Comparison of ENCODE assay signal across 9 cellular contexts in the genomic region with DNA sequence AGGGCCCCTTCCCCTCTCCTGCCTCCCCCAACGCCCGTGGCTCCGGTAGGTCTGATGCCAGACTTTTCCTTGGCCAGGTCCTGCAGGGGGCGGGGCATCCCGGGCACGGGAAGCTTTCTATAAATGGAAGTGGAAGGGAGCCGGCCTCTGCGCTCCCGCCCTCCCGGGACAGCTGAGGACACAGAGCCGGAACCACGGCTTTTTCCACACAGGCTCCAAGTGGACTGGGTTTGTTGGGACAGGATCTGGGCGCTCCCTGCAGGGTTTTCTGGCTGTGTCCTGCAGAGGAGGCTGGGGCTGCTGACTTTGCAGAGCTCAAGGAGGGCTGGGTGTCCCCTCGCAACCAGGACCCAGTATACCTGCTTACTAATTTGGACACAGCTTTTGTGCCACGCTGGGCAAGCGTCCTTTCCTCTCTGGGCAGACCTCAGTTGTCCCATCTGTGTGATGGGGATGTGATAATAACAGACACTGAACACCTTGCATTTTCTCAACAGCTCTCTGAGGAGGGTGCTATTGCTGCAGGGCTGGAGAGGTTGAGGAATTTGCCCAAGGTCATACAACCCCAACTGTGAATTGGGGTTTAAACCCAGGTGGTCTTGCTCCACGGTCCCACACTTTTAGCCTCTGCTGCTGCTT. TPM values are rescaled to one million over a fixed set of nuclear protein-coding genes. Genes with fewer than 3 reads are reported as not detected.
DNase-seq lines count a peak whose midpoint lies in the region; ATAC-seq and TF ChIP-seq lines count a peak whose summit lies in the region.
"Had no signal": no experiment of that assay in that cellular context is flagged by ENCODE, and none has a peak within 500 bp of the region (broad histone marks: within the 10 kb centered on the region; RNA-seq: fewer than 3 reads in every experiment).

No MANE protein-coding gene starts in this region.

- H3K4me1 ChIP-seq in PC-3 (ENCODE audit: insufficient read depth, low read length): peaks cover 44% of the 10 kb centered on the region

- no peaks in the 10 kb centered on the region for H3K9me3 Mint-ChIP-seq in nephron progenitor cell
- H3K9me3 Mint-ChIP-seq: dendritic cell treated with granulocyte-macrophage colony-stimulating factor and Interleukin-4, amounts not matched to agents 40 ng/mL and 50 ng/mL, for 4 days had no signal

- H3K4me3 Mint-ChIP-seq in nephron progenitor cell: peak overlapping the region; percentile 53
- H3K4me3 Mint-ChIP-seq: dendritic cell treated with granulocyte-macrophage colony-stimulating factor and Interleukin-4, amounts not matched to agents 40 ng/mL and 50 ng/mL, for 4 days had no signal

- no peaks in the 10 kb centered on the region for H3K9me3 ChIP-seq in PC-3 (ENCODE audit: low read length)

- POLR2A ChIA-PET in PC-3 (lab: Charles Lee; ENCODE audit: unreplicated experiment): interaction anchor here (0.6 kb wide), 1 partner anchor 426 kb away, joined by 3 read pairs; no protein-coding TSS in a partner anchor

- H3K4me1 Mint-ChIP-seq in nephron progenitor cell: peaks cover 42% of the 10 kb centered on the region

- H2AFZ ChIP-seq in PC-3 (ENCODE audit: low read length): no peak overlapping the region

- TF ChIP-seq CTCF in PC-3 (conservative IDR thresholded peaks at IDR 0.05; ENCODE audit: low read depth, low read length): no peak
- TF ChIP-seq CTCF in fibroblast of mammary gland (conservative IDR thresholded peaks at IDR 0.05; ENCODE audit: control insufficient read depth, insufficient read depth, low read depth, low read length): no peak
- TF ChIP-seq CTCF in nephron progenitor cell (IDR thresholded peaks at IDR 0.05): no peak

- H3F3A ChIP-seq in PC-3 (ENCODE audit: low read length, unreplicated experiment): peaks cover 7% of the 10 kb centered on the region

- H3K9me2 ChIP-seq in PC-3 (replicated peaks; ENCODE audit: low read length): no peaks in the 10 kb centered on the region

- H3K27ac Mint-ChIP-seq in nephron progenitor cell: peak overlapping the region; percentile 78
- H3K27ac Mint-ChIP-seq: dendritic cell treated with granulocyte-macrophage colony-stimulating factor and Interleukin-4, amounts not matched to agents 40 ng/mL and 50 ng/mL, for 4 days had no signal

- H3K36me3 Mint-ChIP-seq in nephron progenitor cell (ENCODE audit: low read depth): no peaks in the 10 kb centered on the region

- H3K4me3 ChIP-seq in PC-3 (ENCODE audit: low read length) (peak overlapping the region; percentile 81), fibroblast of mammary gland (ENCODE audit: control insufficient read depth, low read depth, low read length) (no peak overlapping the region)

- peaks cover 25% of the 10 kb centered on the region; the same call in 1 of the 2 replicates for H4K20me1 ChIP-seq in PC-3 (ENCODE audit: low read length)

- intact Hi-C loops in PC-3 (cut with micrococcal nuclease): loop anchor here (2.0 kb wide), 1 partner anchor 17 kb away; no protein-coding TSS in a partner anchor

- peaks cover 44% of the 10 kb centered on the region for H3K36me3 ChIP-seq in PC-3 (ENCODE audit: low read depth, low read length)

- peak overlapping the region; percentile 66 for H3K27ac ChIP-seq in PC-3 (ENCODE audit: low read length)

- H3K4me2 ChIP-seq in PC-3 (ENCODE audit: low read length): peak overlapping the region; percentile 90

- peak; percentile 68 for DNase-seq in ELR (ENCODE audit: low read depth)
- peak; percentile 70 for DNase-seq in PC-3
- peak; percentile 58 for DNase-seq in fibroblast of mammary gland (ENCODE audit: low read depth)
- DNase-seq in nephron progenitor cell: peak; percentile 75
- no peak for DNase-seq in stimulated activated naive CD4-positive, alpha-beta T cell treated with Interleukin-2 at 50 U/mL for 16 hours (lab: John Stamatoyannopoulos, UW)

- BruUV-seq in PC-3 (replicated peaks; lab: Mats Ljungman, UMichigan): TSS peak; percentile 99

- CTCF ChIA-PET in PC-3 (lab: Charles Lee): no interaction called here

- ATAC-seq in PC-3: peak; percentile 67
- ATAC-seq in GM18502 (IDR thresholded peaks at IDR 0.05; ENCODE audit: poor library complexity, unreplicated experiment): no peak
- no peak for ATAC-seq in HG03025 (IDR thresholded peaks at IDR 0.05; ENCODE audit: low FRiP score, unreplicated experiment)
- ATAC-seq in HG03175 (IDR thresholded peaks at IDR 0.05; ENCODE audit: unreplicated experiment): no peak

- H3K9ac ChIP-seq in PC-3 (ENCODE audit: low read length): peak overlapping the region; percentile 70

- H3K27me3 ChIP-seq in PC-3 (ENCODE audit: low read length): no peaks in the 10 kb centered on the region

- peaks cover 11% of the 10 kb centered on the region for H3K27me3 Mint-ChIP-seq in nephron progenitor cell (ENCODE audit: low read depth, poor library complexity)

- H3K79me2 ChIP-seq in PC-3 (ENCODE audit: low read length): peaks cover 73% of the 10 kb centered on the region

RNA-seq across cellular contexts. Expression of gene TNS4, which starts 1.8 kb away (rescaled TPM):
- total RNA-seq in PC-3 (2014; rRNA removed): 127 and 128 TPM in 2 replicates

RNA-seq across cellular contexts. Expression of gene IGFBP4, which starts 56.4 kb away (rescaled TPM):
- total RNA-seq in PC-3 (2014; rRNA removed): 164 and 297 TPM in 2 replicates
